Comparison of ENCODE assay signal across 17 cellular contexts in genomic region chr5:157823655-157824054, GRCh38. TPM values are rescaled to one million over a fixed set of nuclear protein-coding genes. Genes with fewer than 3 reads are reported as not detected.
DNase-seq lines count a peak whose midpoint lies in the region; ATAC-seq, FAIRE-seq and TF ChIP-seq lines count a peak whose summit lies in the region.
"Had no signal": no experiment of that assay in that cellular context is flagged by ENCODE, and none has a peak within 500 bp of the region (broad histone marks: within the 10 kb centered on the region; RNA-seq: fewer than 3 reads in every experiment).

No MANE protein-coding gene starts in this region.

- POLR2A ChIA-PET in K562 (lab: Yijun Ruan, JAX) = no interaction called here

- H3K27me3 ChIP-seq in right cardiac atrium (ENCODE audit: control insufficient read depth, insufficient read depth) (no peaks in the 10 kb centered on the region), right atrium auricular region (no peaks in the 10 kb centered on the region), K562 (ENCODE audit: control insufficient read depth in 2 of 2, insufficient read depth in 2 of 2, low read length in 2 of 2) (no peaks in the 10 kb centered on the region), right lobe of liver (no peaks in the 10 kb centered on the region)
- H3K27me3 ChIP-seq: BLaER1 had no signal

- H3K9me1 ChIP-seq in K562 (ENCODE audit: control insufficient read depth, insufficient read depth, low read length) = no peaks in the 10 kb centered on the region

- no peak overlapping the region for H3K27ac ChIP-seq in right cardiac atrium (ENCODE audit: low read length)
- H3K27ac ChIP-seq in right atrium auricular region = no peak overlapping the region
- no peak overlapping the region for H3K27ac ChIP-seq in K562 (ENCODE audit: extremely low read depth, low read depth, low read length)
- H3K27ac ChIP-seq in right lobe of liver = no peak overlapping the region
- H3K27ac ChIP-seq: BLaER1 had no signal

- no peak overlapping the region for H2AFZ ChIP-seq in K562 (ENCODE audit: low read depth, low read length)

- intact Hi-C loops in right cardiac atrium (cut with DNase I) = loop anchor here in 2 of 4 donors (10.0 kb wide), 3 partner anchors 121 to 1281 kb away; no protein-coding TSS in a partner anchor
- intact Hi-C loops in K562 (cut with micrococcal nuclease) = loop anchor here (5.0 kb wide), 1 partner anchor 34 kb away; the partner anchor contains the start of gene CLINT1
- intact Hi-C loops in right lobe of liver (cut with DNase I) = no loop called here

- TF ChIP-seq POLR2A in K562 (conservative IDR thresholded peaks at IDR 0.05) = no peak
- TF ChIP-seq POLR2A in right lobe of liver (IDR thresholded peaks at IDR 0.05) = no peak

- no peak overlapping the region for H3K4me2 ChIP-seq in K562 (ENCODE audit: insufficient read depth, low read length)
- H3K4me2 ChIP-seq: BLaER1 had no signal

- H3K9me3 ChIP-seq in right cardiac atrium (ENCODE audit: control insufficient read depth, low read length) (no peaks in the 10 kb centered on the region), right atrium auricular region (no peaks in the 10 kb centered on the region), K562 (replicated peaks; ENCODE audit: control insufficient read depth, insufficient read depth, low read depth, low read length) (no peaks in the 10 kb centered on the region), right lobe of liver (no peaks in the 10 kb centered on the region)
- H3K9me3 ChIP-seq: Caco-2, HAP-1 had no signal

- H4K20me1 ChIP-seq in K562 (replicated peaks; ENCODE audit: control insufficient read depth, insufficient read depth, low read length) = no peaks in the 10 kb centered on the region; the same call in 1 of the 2 replicates

- H3K4me3 ChIP-seq in right cardiac atrium (ENCODE audit: low read length) (no peak overlapping the region), right atrium auricular region (no peak overlapping the region), K562 (no peak overlapping the region), right lobe of liver (no peak overlapping the region)
- H3K4me3 ChIP-seq: BLaER1, HAP-1 had no signal

- FAIRE-seq in K562 (lab: Jason Lieb, UNC) = peak; percentile 40
- FAIRE-seq: GM18507 had no signal

- peaks cover 98% of the 10 kb centered on the region for H3K79me2 ChIP-seq in K562 (ENCODE audit: control insufficient read depth, insufficient read depth, low read length)

- no peak for TF ChIP-seq RAD21 in K562 (CRISPR knock-in tag; conservative IDR thresholded peaks at IDR 0.05 in 1 of 2, IDR thresholded peaks at IDR 0.05 in 1 of 2)

- in situ Hi-C loops in K562 (cut with MboI) = no loop called here

- H3K4me1 ChIP-seq in right cardiac atrium (ENCODE audit: control insufficient read depth, insufficient read depth, low read length) = peaks cover 5% of the 10 kb centered on the region
- peaks cover 0 to 57% of the 10 kb centered on the region in 2 donors for H3K4me1 ChIP-seq in right atrium auricular region
- no peaks in the 10 kb centered on the region; a peak in 3 of 5 replicates for H3K4me1 ChIP-seq in K562 (replicated peaks in 1 of 2; ENCODE audit: control insufficient read depth in 2 of 2, insufficient read depth in 2 of 2, low read length in 2 of 2)
- H3K4me1 ChIP-seq in right lobe of liver = peaks cover 0 to 66% (median 23%) of the 10 kb centered on the region in 4 donors

- H3K36me3 ChIP-seq in right atrium auricular region (no peaks in the 10 kb centered on the region), K562 (ENCODE audit: control insufficient read depth, insufficient read depth, low read length) (peaks cover 5% of the 10 kb centered on the region; the same call in 1 of the 3 replicates), right lobe of liver (no peaks in the 10 kb centered on the region)
- H3K36me3 ChIP-seq: HAP-1 had no signal

- CTCF ChIA-PET in K562 (lab: Yijun Ruan, JAX; ENCODE audit: low intra/inter-chr PET ratio) = no interaction called here

- no peak overlapping the region for H3K9ac ChIP-seq in K562 (ENCODE audit: insufficient read depth in 1 of 2, low read depth in 2 of 2, low read length in 2 of 2)
- H3K9ac ChIP-seq: BLaER1 had no signal

- DNase-seq in right cardiac atrium = no peak
- no peak for DNase-seq in right atrium auricular region (ENCODE audit: low spot score)
- DNase-seq in K562 (ENCODE audit: extremely low read depth in 1 of 4, low spot score in 3 of 4) = no peak
- DNase-seq in right lobe of liver = peak in 1 of 3 donors; percentile 60
- DNase-seq in NCI-H345 treated with DMSO at 0.1 percent for 48 hours (lab: John Stamatoyannopoulos, UW; ENCODE audit: unreplicated experiment) = no peak
- DNase-seq: 8988T; AML-193; Caco-2; CD8-positive, alpha-beta memory T cell; DND-41; GDM1; GOT3 had no signal

- no peak for TF ChIP-seq EP300 in K562 (IDR thresholded peaks at IDR 0.05; ENCODE audit: low read length)

- TF ChIP-seq CTCF in right atrium auricular region (IDR thresholded peaks at IDR 0.05) (no peak), K562 (IDR thresholded peaks at IDR 0.05 in 2 of 3, conservative IDR thresholded peaks at IDR 0.05 in 1 of 3; ENCODE audit: insufficient read depth in 2 of 3, low read depth in 1 of 3, low read length in 3 of 3) (no peak), right lobe of liver (IDR thresholded peaks at IDR 0.05) (no peak)

- BruUV-seq in K562 (replicated peaks; lab: Mats Ljungman, UMichigan) = no TSS peak

- 96% methylated on average over 8 of the region's 8 CpGs for WGBS in right cardiac atrium
- 97% methylated on average over 8 of the region's 8 CpGs for WGBS in K562 (ENCODE audit: insufficient coverage, low coverage, missing lambda C conversion rate)
- 48% methylated on average over 8 of the region's 8 CpGs for WGBS in right lobe of liver (ENCODE audit: insufficient coverage, low coverage, low lambda C conversion rate, missing lambda C conversion rate)

- ATAC-seq in right cardiac atrium = peak; percentile 34 to 45
- ATAC-seq in K562 = no peak
- peak; percentile 56 to 83 (median 79) for ATAC-seq in right lobe of liver
- no peak for ATAC-seq in GM18907 (IDR thresholded peaks at IDR 0.05; ENCODE audit: unreplicated experiment)
- no peak for ATAC-seq in GM19023 (IDR thresholded peaks at IDR 0.05; ENCODE audit: unreplicated experiment)

TF ChIP-seq in K562, 482 proteins besides CTCF, POLR2A, EP300 and RAD21 (continues in another document):
- TF ChIP-seq, protein P1, sequence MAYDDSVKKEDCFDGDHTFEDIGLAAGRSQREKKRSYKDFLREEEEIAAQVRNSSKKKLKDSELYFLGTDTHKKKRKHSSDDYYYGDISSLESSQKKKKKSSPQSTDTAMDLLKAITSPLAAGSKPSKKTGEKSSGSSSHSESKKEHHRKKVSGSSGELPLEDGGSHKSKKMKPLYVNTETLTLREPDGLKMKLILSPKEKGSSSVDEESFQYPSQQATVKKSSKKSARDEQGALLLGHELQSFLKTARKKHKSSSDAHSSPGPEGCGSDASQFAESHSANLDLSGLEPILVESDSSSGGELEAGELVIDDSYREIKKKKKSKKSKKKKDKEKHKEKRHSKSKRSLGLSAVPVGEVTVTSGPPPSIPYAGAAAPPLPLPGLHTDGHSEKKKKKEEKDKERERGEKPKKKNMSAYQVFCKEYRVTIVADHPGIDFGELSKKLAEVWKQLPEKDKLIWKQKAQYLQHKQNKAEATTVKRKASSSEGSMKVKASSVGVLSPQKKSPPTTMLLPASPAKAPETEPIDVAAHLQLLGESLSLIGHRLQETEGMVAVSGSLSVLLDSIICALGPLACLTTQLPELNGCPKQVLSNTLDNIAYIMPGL (CRISPR knock-in tag; IDR thresholded peaks at IDR 0.05) = no peak
- TF ChIP-seq GTF2F1 (IDR thresholded peaks at IDR 0.05; ENCODE audit: low read depth, low read length) (no peak), NR2C1 (IDR thresholded peaks at IDR 0.05) (no peak), NR2C1 (tag; IDR thresholded peaks at IDR 0.05) (no peak), CXXC5 (CRISPR knock-in tag; IDR thresholded peaks at IDR 0.05) (no peak), BDP1 (IDR thresholded peaks at IDR 0.05; ENCODE audit: insufficient read depth, insufficient read length) (no peak), SRSF3 (IDR thresholded peaks at IDR 0.05; ENCODE audit: insufficient read depth, low read length) (no peak), GABPA (tag; conservative IDR thresholded peaks at IDR 0.05; ENCODE audit: low read depth) (no peak), NFE2 (IDR thresholded peaks at IDR 0.05; ENCODE audit: low read depth) (no peak), ZNF766 (CRISPR knock-in tag; conservative IDR thresholded peaks at IDR 0.05) (no peak)
- TF ChIP-seq, protein P2, sequence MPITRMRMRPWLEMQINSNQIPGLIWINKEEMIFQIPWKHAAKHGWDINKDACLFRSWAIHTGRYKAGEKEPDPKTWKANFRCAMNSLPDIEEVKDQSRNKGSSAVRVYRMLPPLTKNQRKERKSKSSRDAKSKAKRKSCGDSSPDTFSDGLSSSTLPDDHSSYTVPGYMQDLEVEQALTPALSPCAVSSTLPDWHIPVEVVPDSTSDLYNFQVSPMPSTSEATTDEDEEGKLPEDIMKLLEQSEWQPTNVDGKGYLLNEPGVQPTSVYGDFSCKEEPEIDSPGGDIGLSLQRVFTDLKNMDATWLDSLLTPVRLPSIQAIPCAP (CRISPR knock-in tag; IDR thresholded peaks at IDR 0.05; ENCODE audit: borderline replicate concordance) = no peak

RNA-seq across cellular contexts. Expression of gene CLINT1, which starts 35.3 kb away (rescaled TPM):
- total RNA-seq in right cardiac atrium (10 to 100 TPM; 58.6 to 77.0 (median 61.2) TPM), right atrium auricular region (10 to 100 TPM; 76.3 to 83.6 TPM), K562 (2014; rRNA removed) (47.5 and 62.6 TPM in 2 replicates), K562 (2014; rRNA removed; fragmentation: Illumina TruSeq; extraction: Trizol) (72.9 and 76.9 TPM in 2 replicates), K562 (2015; rRNA removed; fragmentation: Illumina TruSeq; extraction: Trizol) (66.7 and 71.4 TPM in 2 replicates), K562 (2021) (70.4 and 73.2 TPM in 2 replicates), right lobe of liver (10 to 100 TPM; 49.2 to 62.2 (median 51.8) TPM)
- polyA plus RNA-seq in right cardiac atrium (27.0 TPM), K562 (2011; rRNA removed) (125 and 162 TPM in 2 replicates), K562 (2014; fragmentation: Illumina TruSeq; extraction: Trizol) (104 and 120 TPM in 2 replicates), K562 (2014; fragmentation: Nextera tagmentation; extraction: Ambion mirVana) (10 to 100 TPM; 23.6 to 24.5 TPM), K562 (2014; rRNA removed) (69.5 and 78.9 TPM in 2 replicates)
- total RNA-seq in K562 (2011; cell fraction: chromatin; rRNA removed; ENCODE audit: low replicate concordance) = 50.5 and 114 TPM in 2 replicates
- 35.4 and 43.6 TPM in 2 replicates for total RNA-seq in K562 (2011; cell fraction: nucleolus; rRNA removed)
- total RNA-seq in K562 (2011; cell fraction: nucleoplasm; rRNA removed) = 53.7 and 70.5 TPM in 2 replicates
- 198 and 220 TPM in 2 replicates for polyA plus RNA-seq in K562 (2011; cell fraction: cytosol; rRNA removed)
- polyA plus RNA-seq in K562 (2011; cell fraction: nucleus; rRNA removed) = 189 and 225 TPM in 2 replicates
- 65.5 and 75.7 TPM in 2 replicates for polyA plus RNA-seq in K562 (2012)
- 178 and 195 TPM in 2 replicates for polyA minus RNA-seq in K562 (2011; rRNA and poly(A)+ RNA removed)
- 78.4 and 91.4 TPM in 2 replicates for polyA minus RNA-seq in K562 (2011; cell fraction: cytosol; rRNA and poly(A)+ RNA removed)
- polyA minus RNA-seq in K562 (2011; cell fraction: nucleus; rRNA and poly(A)+ RNA removed) = 36.9 and 68.3 TPM in 2 replicates

Comparison
In these comparisons a context has a peak if more than half of its experiments do, and no peak if none do; other contexts are left out.
1. ATAC-seq: peak in right cardiac atrium (2 of 2) and right lobe of liver (4 of 4); none in K562 (single experiment), GM18907 (single experiment) and GM19023 (single experiment).